ENCODE assay signal across 1 cellular context in the genomic region with DNA sequence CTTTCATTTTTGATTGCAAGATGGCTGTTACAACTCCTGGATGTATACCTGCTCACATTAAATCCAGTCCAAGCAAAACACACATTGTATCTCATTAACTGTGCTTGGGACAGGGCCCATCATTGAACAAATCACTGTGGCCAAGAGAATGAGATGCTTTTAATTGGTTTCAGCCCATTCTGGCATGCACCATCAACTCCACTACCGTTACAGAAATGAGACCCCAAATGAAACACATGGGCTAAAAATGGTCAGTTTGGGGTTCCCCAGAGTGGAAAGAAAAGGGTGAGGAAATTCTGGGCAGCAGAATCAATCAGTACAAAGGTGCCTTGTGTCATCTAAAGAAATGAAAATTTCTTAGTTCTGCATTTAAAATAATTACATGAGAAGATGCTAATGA.
A peak's percentile ranks its signal among the peaks of the same experiment; 100 is the strongest.
TF ChIP-seq lines count a peak whose summit lies in the region.

No MANE protein-coding gene starts in this region.

TF ChIP-seq in GM12878, 131 proteins besides CTCF, POLR2A, EP300 and RAD21 (continued from another document):
- TF ChIP-seq ATF7 (IDR thresholded peaks at IDR 0.05; ENCODE audit: low read depth) (peak; percentile 59), PAX5 (IDR thresholded peaks at IDR 0.05; ENCODE audit: borderline replicate concordance, low read depth, low read length) (peak; percentile 67; the same call in 1 of the 2 replicates), IKZF1 (conservative IDR thresholded peaks at IDR 0.05) (0 out of 2 replicates have a peak, but pooled peaks have one; percentile 29), PBX3 (IDR thresholded peaks at IDR 0.05; ENCODE audit: insufficient replicate concordance, low read depth, low read length) (no peak), IRF3 (IDR thresholded peaks at IDR 0.05) (no peak), CBFB (IDR thresholded peaks at IDR 0.05; ENCODE audit: low read depth) (no peak), BCL11A (IDR thresholded peaks at IDR 0.05; ENCODE audit: low read depth, low read length) (peak; percentile 91; the same call in 1 of the 2 replicates), CREM (IDR thresholded peaks at IDR 0.05; ENCODE audit: low read depth) (peak; percentile 22; the same call in 1 of the 2 replicates), SMAD5 (IDR thresholded peaks at IDR 0.05; ENCODE audit: low read depth) (no peak), EED (IDR thresholded peaks at IDR 0.05; ENCODE audit: low read depth) (no peak), JUNB (IDR thresholded peaks at IDR 0.05) (peak; percentile 45; the same call in 1 of the 2 replicates), IKZF2 (IDR thresholded peaks at IDR 0.05) (0 out of 4 replicates have a peak, but pooled peaks of 1 of the 2 experiments have one; percentile 42), DPF2 (IDR thresholded peaks at IDR 0.05) (peak; percentile 75), BRCA1 (IDR thresholded peaks at IDR 0.05; ENCODE audit: low read depth, low read length) (no peak), RUNX3 (IDR thresholded peaks at IDR 0.05; ENCODE audit: low read length) (peak; percentile 60), MEF2B (IDR thresholded peaks at IDR 0.05; ENCODE audit: partially characterized antibody, poor library complexity, severe bottlenecking) (peak; percentile 76), TCF3 (IDR thresholded peaks at IDR 0.05; ENCODE audit: borderline replicate concordance, insufficient read depth, low read depth, low read length) (no peak), NFIC (IDR thresholded peaks at IDR 0.05; ENCODE audit: low read depth, low read length) (peak; percentile 55; the same call in 1 of the 2 replicates), IRF4 (IDR thresholded peaks at IDR 0.05; ENCODE audit: low read depth, low read length) (no peak), PAX8 (IDR thresholded peaks at IDR 0.05) (no peak), MEF2A (IDR thresholded peaks at IDR 0.05; ENCODE audit: insufficient read depth, low read depth, low read length) (peak; percentile 50; the same call in 1 of the 2 replicates), MLLT1 (IDR thresholded peaks at IDR 0.05) (no peak), TARDBP (IDR thresholded peaks at IDR 0.05; ENCODE audit: borderline replicate concordance) (no peak), TBL1XR1 (IDR thresholded peaks at IDR 0.05; ENCODE audit: low read depth, low read length) (no peak), FOXM1 (IDR thresholded peaks at IDR 0.05; ENCODE audit: low read depth, low read length) (peak; percentile 33; the same call in 1 of the 2 replicates), CEBPB (IDR thresholded peaks at IDR 0.05; ENCODE audit: borderline replicate concordance in 1 of 2, low read depth in 2 of 2, low read length in 2 of 2) (no peak), MTA2 (IDR thresholded peaks at IDR 0.05; ENCODE audit: low read depth) (peak; percentile 98), EZH2 (IDR thresholded peaks at IDR 0.05; ENCODE audit: borderline replicate concordance, control insufficient read depth, low read depth, low read length) (no peak), CHD1 (IDR thresholded peaks at IDR 0.05; ENCODE audit: low read depth, low read length) (no peak), RCOR1 (conservative IDR thresholded peaks at IDR 0.05; ENCODE audit: low read depth, low read length) (no peak), NBN (IDR thresholded peaks at IDR 0.05) (no peak), SPI1 (IDR thresholded peaks at IDR 0.05; ENCODE audit: borderline replicate concordance, insufficient read depth, low read depth, low read length) (no peak), GABPA (IDR thresholded peaks at IDR 0.05; ENCODE audit: low read depth) (no peak), BMI1 (IDR thresholded peaks at IDR 0.05; ENCODE audit: borderline replicate concordance) (peak; percentile 44; the same call in 1 of the 2 replicates), RFX5 (IDR thresholded peaks at IDR 0.05; ENCODE audit: low read depth, low read length) (no peak), CBX5 (IDR thresholded peaks at IDR 0.05; ENCODE audit: low read depth) (0 out of 2 replicates have a peak, but pooled peaks have one; percentile 41)
- TF ChIP-seq, protein P1, sequence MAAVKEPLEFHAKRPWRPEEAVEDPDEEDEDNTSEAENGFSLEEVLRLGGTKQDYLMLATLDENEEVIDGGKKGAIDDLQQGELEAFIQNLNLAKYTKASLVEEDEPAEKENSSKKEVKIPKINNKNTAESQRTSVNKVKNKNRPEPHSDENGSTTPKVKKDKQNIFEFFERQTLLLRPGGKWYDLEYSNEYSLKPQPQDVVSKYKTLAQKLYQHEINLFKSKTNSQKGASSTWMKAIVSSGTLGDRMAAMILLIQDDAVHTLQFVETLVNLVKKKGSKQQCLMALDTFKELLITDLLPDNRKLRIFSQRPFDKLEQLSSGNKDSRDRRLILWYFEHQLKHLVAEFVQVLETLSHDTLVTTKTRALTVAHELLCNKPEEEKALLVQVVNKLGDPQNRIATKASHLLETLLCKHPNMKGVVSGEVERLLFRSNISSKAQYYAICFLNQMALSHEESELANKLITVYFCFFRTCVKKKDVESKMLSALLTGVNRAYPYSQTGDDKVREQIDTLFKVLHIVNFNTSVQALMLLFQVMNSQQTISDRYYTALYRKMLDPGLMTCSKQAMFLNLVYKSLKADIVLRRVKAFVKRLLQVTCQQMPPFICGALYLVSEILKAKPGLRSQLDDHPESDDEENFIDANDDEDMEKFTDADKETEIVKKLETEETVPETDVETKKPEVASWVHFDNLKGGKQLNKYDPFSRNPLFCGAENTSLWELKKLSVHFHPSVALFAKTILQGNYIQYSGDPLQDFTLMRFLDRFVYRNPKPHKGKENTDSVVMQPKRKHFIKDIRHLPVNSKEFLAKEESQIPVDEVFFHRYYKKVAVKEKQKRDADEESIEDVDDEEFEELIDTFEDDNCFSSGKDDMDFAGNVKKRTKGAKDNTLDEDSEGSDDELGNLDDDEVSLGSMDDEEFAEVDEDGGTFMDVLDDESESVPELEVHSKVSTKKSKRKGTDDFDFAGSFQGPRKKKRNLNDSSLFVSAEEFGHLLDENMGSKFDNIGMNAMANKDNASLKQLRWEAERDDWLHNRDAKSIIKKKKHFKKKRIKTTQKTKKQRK (IDR thresholded peaks at IDR 0.05; ENCODE audit: low read depth, low read length), result no peak
- TF ChIP-seq, protein P2, sequence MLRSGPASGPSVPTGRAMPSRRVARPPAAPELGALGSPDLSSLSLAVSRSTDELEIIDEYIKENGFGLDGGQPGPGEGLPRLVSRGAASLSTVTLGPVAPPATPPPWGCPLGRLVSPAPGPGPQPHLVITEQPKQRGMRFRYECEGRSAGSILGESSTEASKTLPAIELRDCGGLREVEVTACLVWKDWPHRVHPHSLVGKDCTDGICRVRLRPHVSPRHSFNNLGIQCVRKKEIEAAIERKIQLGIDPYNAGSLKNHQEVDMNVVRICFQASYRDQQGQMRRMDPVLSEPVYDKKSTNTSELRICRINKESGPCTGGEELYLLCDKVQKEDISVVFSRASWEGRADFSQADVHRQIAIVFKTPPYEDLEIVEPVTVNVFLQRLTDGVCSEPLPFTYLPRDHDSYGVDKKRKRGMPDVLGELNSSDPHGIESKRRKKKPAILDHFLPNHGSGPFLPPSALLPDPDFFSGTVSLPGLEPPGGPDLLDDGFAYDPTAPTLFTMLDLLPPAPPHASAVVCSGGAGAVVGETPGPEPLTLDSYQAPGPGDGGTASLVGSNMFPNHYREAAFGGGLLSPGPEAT (IDR thresholded peaks at IDR 0.05; ENCODE audit: low read depth), result peak; percentile 68
